Comparison of ENCODE assay signal across 10 cellular contexts in genomic region chr9:33023661-33024060, GRCh38. TPM values are rescaled to one million over a fixed set of nuclear protein-coding genes. Genes with fewer than 3 reads are reported as not detected.
DNase-seq lines count a peak whose midpoint lies in the region; ATAC-seq, FAIRE-seq and TF ChIP-seq lines count a peak whose summit lies in the region.
"Had no signal": no experiment of that assay in that cellular context is flagged by ENCODE, and none has a peak within 500 bp of the region (broad histone marks: within the 10 kb centered on the region; RNA-seq: fewer than 3 reads in every experiment).

No MANE protein-coding gene starts in this region.

- ATAC-seq in HG03159 (IDR thresholded peaks at IDR 0.05; ENCODE audit: unreplicated experiment) (no peak), HG03280 (IDR thresholded peaks at IDR 0.05; ENCODE audit: unreplicated experiment) (no peak)

- H3K27me3 ChIP-seq in BLaER1 treated with 17β-estradiol and CSF1 and Interleukin-3, amounts not matched to agents 10 nM and 100 nM: no peaks in the 10 kb centered on the region
- no peaks in the 10 kb centered on the region for H3K27me3 ChIP-seq in MM.1S (replicated peaks; ENCODE audit: insufficient read depth, low read length)
- no peaks in the 10 kb centered on the region for H3K27me3 ChIP-seq in H1 (replicated peaks in 1 of 4; ENCODE audit: control insufficient read depth in 3 of 4, extremely low read depth in 1 of 4, insufficient read depth in 3 of 4, low read length in 3 of 4)
- H3K27me3 ChIP-seq in neural progenitor cell: no peaks in the 10 kb centered on the region

- peak overlapping the region; percentile 97 to 100 (median 99); a peak in 16 of 22 replicates for H3K9ac ChIP-seq in BLaER1 treated with 17β-estradiol and CSF1 and Interleukin-3, amounts not matched to agents 10 nM and 100 nM
- H3K9ac ChIP-seq in MM.1S (ENCODE audit: low read length): no peak overlapping the region
- peak overlapping the region; percentile 78 to 97 (median 94); a peak in 4 of 7 replicates for H3K9ac ChIP-seq in H1 (replicated peaks in 1 of 4; ENCODE audit: extremely low read depth in 1 of 4, low read depth in 3 of 4, low read length in 3 of 4)
- peak overlapping the region; percentile 75 for H3K9ac ChIP-seq in neural progenitor cell

- H2BK12ac ChIP-seq in H1 (ENCODE audit: low read depth, low read length): no peak overlapping the region

- H2AFZ ChIP-seq in MM.1S (ENCODE audit: low read length) (no peak overlapping the region), H1 (ENCODE audit: low read length) (no peak overlapping the region), neural progenitor cell (replicated peaks) (no peak overlapping the region)

- no peak for TF ChIP-seq POLR2A in H1 (IDR thresholded peaks at IDR 0.05; ENCODE audit: control extremely low read depth in 1 of 2, low read depth in 2 of 2, low read length in 2 of 2)

- H4K5ac ChIP-seq in H1 (ENCODE audit: insufficient read length, low read depth, low read length): no peak overlapping the region

- no peak overlapping the region for H3K23ac ChIP-seq in H1 (ENCODE audit: insufficient read length)

- H4K20me1 ChIP-seq in BLaER1 treated with 17β-estradiol and CSF1 and Interleukin-3, amounts not matched to agents 10 nM and 100 nM: peaks cover 30 to 35% (median 31%) of the 10 kb centered on the region in 11 experiments
- H4K20me1 ChIP-seq in MM.1S (ENCODE audit: insufficient read depth, low read length) (peaks cover 22% of the 10 kb centered on the region), H1 (replicated peaks in 1 of 2; ENCODE audit: control insufficient read depth in 1 of 2, insufficient read depth in 2 of 2, low read length in 2 of 2) (peaks cover 4 to 19% of the 10 kb centered on the region in 2 experiments), neural progenitor cell (ENCODE audit: low read depth) (peaks cover 60% of the 10 kb centered on the region)

- no peak overlapping the region for H2AK5ac ChIP-seq in H1 (ENCODE audit: low read depth, low read length)

- TF ChIP-seq RAD21 in H1 (IDR thresholded peaks at IDR 0.05 in 1 of 2, conservative IDR thresholded peaks at IDR 0.05 in 1 of 2; ENCODE audit: low read depth in 2 of 2, low read length in 2 of 2): no peak

- 91% methylated on average over 4 of the region's 4 CpGs; no CpG with 5 or more reads in 1 of the 2 experiments for WGBS in H1 (ENCODE audit: extremely low coverage in 1 of 2, insufficient coverage in 1 of 2, insufficient read length in 1 of 2, insufficient replicate concordance in 2 of 2, low coverage in 1 of 2, low lambda C conversion rate in 2 of 2, missing lambda C conversion rate in 1 of 2), 2 experiments

- H3K79me2 ChIP-seq in MM.1S (ENCODE audit: low read length) (peaks cover 67% of the 10 kb centered on the region), H1 (ENCODE audit: control insufficient read depth in 1 of 2, insufficient read depth in 2 of 2, low read length in 2 of 2) (peaks cover 32 to 91% of the 10 kb centered on the region in 2 experiments), neural progenitor cell (ENCODE audit: low read depth) (peaks cover 98% of the 10 kb centered on the region)

- H2BK15ac ChIP-seq in H1 (ENCODE audit: low read length): no peak overlapping the region

- H3K9me3 ChIP-seq in BLaER1 treated with 17β-estradiol and CSF1 and Interleukin-3, amounts not matched to agents 10 nM and 100 nM (replicated peaks in 1 of 11): no peaks in the 10 kb centered on the region
- no peaks in the 10 kb centered on the region for H3K9me3 ChIP-seq in MM.1S (replicated peaks; ENCODE audit: insufficient read depth, low read length)
- no peaks in the 10 kb centered on the region for H3K9me3 ChIP-seq in H1 (ENCODE audit: insufficient read depth in 2 of 2, low read depth in 1 of 2, low read length in 1 of 2)
- H3K9me3 ChIP-seq in neural progenitor cell (ENCODE audit: low read depth): no peaks in the 10 kb centered on the region

- H3K4me2 ChIP-seq in BLaER1 treated with 17β-estradiol and CSF1 and Interleukin-3, amounts not matched to agents 10 nM and 100 nM: peak overlapping the region; percentile 81 to 95 (median 92)
- H3K4me2 ChIP-seq in MM.1S (ENCODE audit: low read depth, low read length): peak overlapping the region; percentile 90
- peak overlapping the region; percentile 94 to 99 for H3K4me2 ChIP-seq in H1 (ENCODE audit: insufficient read depth in 1 of 2, low read depth in 2 of 2, low read length in 2 of 2)
- peak overlapping the region; percentile 95 for H3K4me2 ChIP-seq in neural progenitor cell

- CTCF ChIA-PET in H1 (lab: Charles Lee; ENCODE audit: partially characterized antibody): interaction anchor here (0.9 to 1.1 kb wide), 2 partner anchors 202 to 1597 kb away, joined by 3 read pairs; no protein-coding TSS in a partner anchor

- no peak for DNase-seq in MM.1S
- no peak for DNase-seq in H1 (ENCODE audit: low read depth in 1 of 2, low spot score in 2 of 2)
- DNase-seq in neural progenitor cell (ENCODE audit: low spot score): no peak
- DNase-seq in SHP77 treated with DMSO at 0.1 percent for 48 hours (lab: John Stamatoyannopoulos, UW): no peak
- DNase-seq in NCI-H1092 treated with DMSO at 0.1 percent for 48 hours (lab: John Stamatoyannopoulos, UW): no peak
- DNase-seq: activated CD4-positive, alpha-beta T cell treated with anti-CD3 and anti-CD28 coated beads for 1 hour had no signal

- H2BK5ac ChIP-seq in H1 (ENCODE audit: low read depth, low read length): no peak overlapping the region

- TF ChIP-seq CTCF in MM.1S (IDR thresholded peaks at IDR 0.05; ENCODE audit: low read length) (no peak), H1 (IDR thresholded peaks at IDR 0.05; ENCODE audit: control extremely low read depth in 1 of 3, insufficient read depth in 1 of 3, low read depth in 1 of 3, low read length in 3 of 3) (no peak), neural progenitor cell (IDR thresholded peaks at IDR 0.05) (no peak)

- H3F3A ChIP-seq in MM.1S (ENCODE audit: insufficient read depth, low read length) (no peaks in the 10 kb centered on the region), neural progenitor cell (ENCODE audit: low read depth) (no peaks in the 10 kb centered on the region)

- H3K36me3 ChIP-seq in BLaER1 treated with 17β-estradiol and CSF1 and Interleukin-3, amounts not matched to agents 10 nM and 100 nM: peaks cover 30 to 44% (median 36%) of the 10 kb centered on the region in 11 experiments
- H3K36me3 ChIP-seq in MM.1S (replicated peaks; ENCODE audit: insufficient read depth, low read length): peaks cover 6% of the 10 kb centered on the region; the same call in 1 of the 2 replicates
- peaks cover 9 to 31% (median 16%) of the 10 kb centered on the region in 4 experiments; a peak in 7 of 8 replicates for H3K36me3 ChIP-seq in H1 (ENCODE audit: control insufficient read depth in 2 of 4, insufficient read depth in 4 of 4, low read length in 3 of 4)
- peaks cover 18% of the 10 kb centered on the region for H3K36me3 ChIP-seq in neural progenitor cell

- peaks cover 6% of the 10 kb centered on the region; the same call in 1 of the 2 replicates for H3K79me1 ChIP-seq in H1 (ENCODE audit: low read depth, low read length)

- FAIRE-seq in H1 (lab: Jason Lieb, UNC): no peak
- FAIRE-seq: GM12891 had no signal

- no peaks in the 10 kb centered on the region for H3K9me3 Mint-ChIP-seq in neural progenitor cell

- peaks cover 26% of the 10 kb centered on the region for H3K36me3 Mint-ChIP-seq in neural progenitor cell

- H3K14ac ChIP-seq in H1 (ENCODE audit: insufficient read length): no peak overlapping the region

- H3K4me3 ChIP-seq in BLaER1 treated with 17β-estradiol and CSF1 and Interleukin-3, amounts not matched to agents 10 nM and 100 nM: peak overlapping the region; percentile 95 to 99 (median 98); a peak in 15 of 20 replicates
- H3K4me3 ChIP-seq in MM.1S (ENCODE audit: low read length) (peak overlapping the region; percentile 99; the same call in 1 of the 2 replicates), H1 (ENCODE audit: extremely low read depth in 1 of 4, insufficient read depth in 2 of 4, low read depth in 3 of 4, low read length in 4 of 4) (peak overlapping the region; percentile 95 to 99 (median 98); a peak in 6 of 8 replicates), neural progenitor cell (peak overlapping the region; percentile 71)

- H3K27ac Mint-ChIP-seq in neural progenitor cell: no peak overlapping the region

- H3K4ac ChIP-seq in H1 (replicated peaks; ENCODE audit: insufficient read length, low read depth, low read length): peak overlapping the region; percentile 4

- H2BK120ac ChIP-seq in H1 (replicated peaks; ENCODE audit: low read depth, low read length): no peak overlapping the region

- H4K91ac ChIP-seq in H1 (replicated peaks; ENCODE audit: insufficient read length, low read length): no peak overlapping the region

- peaks cover 43 to 51% (median 49%) of the 10 kb centered on the region in 10 experiments for H3K4me1 ChIP-seq in BLaER1 treated with 17β-estradiol and CSF1 and Interleukin-3, amounts not matched to agents 10 nM and 100 nM
- H3K4me1 ChIP-seq in MM.1S (ENCODE audit: low read length): peaks cover 22% of the 10 kb centered on the region
- peaks cover 0 to 13% (median 6%) of the 10 kb centered on the region in 4 experiments; a peak in 4 of 7 replicates for H3K4me1 ChIP-seq in H1 (replicated peaks in 1 of 4; ENCODE audit: control insufficient read depth in 3 of 4, insufficient read depth in 4 of 4, low read length in 3 of 4)
- H3K4me1 ChIP-seq in neural progenitor cell: peaks cover 25% of the 10 kb centered on the region

- no peak overlapping the region for H3K18ac ChIP-seq in H1 (ENCODE audit: extremely low read depth, low read length)

- H3K27me3 Mint-ChIP-seq in neural progenitor cell (ENCODE audit: insufficient read depth, low read depth): peaks cover 4% of the 10 kb centered on the region

- no peak overlapping the region for H2BK20ac ChIP-seq in H1 (ENCODE audit: low read length)

- H3K9me2 ChIP-seq in MM.1S (replicated peaks; ENCODE audit: insufficient read depth, low read length): no peaks in the 10 kb centered on the region

- peaks cover 27% of the 10 kb centered on the region for H3K4me1 Mint-ChIP-seq in neural progenitor cell

- no peak for TF ChIP-seq EP300 in H1 (IDR thresholded peaks at IDR 0.05; ENCODE audit: borderline replicate concordance in 1 of 2, low read depth in 2 of 2, low read length in 2 of 2)

- POLR2A ChIA-PET in H1 (lab: Charles Lee; ENCODE audit: partially characterized antibody): interaction anchor here (0.6 to 4.7 kb wide), 8 partner anchors 9 to 444 kb away, joined by 3 to 160 read pairs (median 13); partner anchors contain the start of genes APTX, B4GALT1 and NFX1

- H3K56ac ChIP-seq in H1 (replicated peaks; ENCODE audit: insufficient read length, low read depth, low read length): no peak overlapping the region

- H3K4me3 Mint-ChIP-seq in neural progenitor cell: peak overlapping the region; percentile 97

- H4K8ac ChIP-seq in H1 (ENCODE audit: extremely low read depth, insufficient read depth, low read length): no peak overlapping the region

- peaks cover 4% of the 10 kb centered on the region; the same call in 1 of the 2 replicates for H3K23me2 ChIP-seq in H1 (ENCODE audit: low read depth, low read length)

- peak overlapping the region in 8 of 11 experiments; percentile 95 to 100 (median 98); a peak in 12 of 22 replicates for H3K27ac ChIP-seq in BLaER1 treated with 17β-estradiol and CSF1 and Interleukin-3, amounts not matched to agents 10 nM and 100 nM
- H3K27ac ChIP-seq in MM.1S (ENCODE audit: low read length): no peak overlapping the region
- H3K27ac ChIP-seq in H1 (ENCODE audit: low read depth, low read length): no peak overlapping the region
- no peak overlapping the region for H3K27ac ChIP-seq in neural progenitor cell

RNA-seq across cellular contexts. Expression of gene DNAJA1, which starts 1.4 kb away (rescaled TPM):
- total RNA-seq in H1 (2021; fragmentation: NEBNext Ultra II Directional; extraction: Animal tissue kit (Norgen Biotek cat#: 25700)): 159 and 169 TPM in 2 replicates
- 26.4 and 54.4 TPM in 2 replicates for polyA plus RNA-seq in H1 (2011; rRNA removed)
- 71.6 TPM for polyA plus RNA-seq in H1 (2011; cell fraction: cytosol; rRNA removed)
- polyA plus RNA-seq in H1 (2011; cell fraction: nucleus; rRNA removed): 19.5 TPM
- 107 to 156 TPM (median 119 TPM) in 4 replicates for polyA plus RNA-seq in H1 (2012, experiment 1 of 2)
- polyA plus RNA-seq in H1 (2012, experiment 2 of 2): 16.9 TPM
- polyA plus RNA-seq in H1 (2013, experiment 1 of 2): 109 TPM
- 112 TPM for polyA plus RNA-seq in H1 (2013, experiment 2 of 2)
- polyA minus RNA-seq in H1 (2011; rRNA and poly(A)+ RNA removed): 60.3 and 63.9 TPM in 2 replicates
- 68.3 TPM for polyA minus RNA-seq in H1 (2011; cell fraction: cytosol; rRNA and poly(A)+ RNA removed)
- 45.2 TPM for polyA minus RNA-seq in H1 (2011; cell fraction: nucleus; rRNA and poly(A)+ RNA removed)
- 146 and 180 TPM in 2 replicates for total RNA-seq in neural progenitor cell (ENCODE audit: low replicate concordance)

RNA-seq across cellular contexts. Expression of gene APTX, which starts 22.2 kb away (rescaled TPM):
- total RNA-seq in H1 (2021; fragmentation: NEBNext Ultra II Directional; extraction: Animal tissue kit (Norgen Biotek cat#: 25700)): 40.7 and 41.0 TPM in 2 replicates
- 19.7 and 29.9 TPM in 2 replicates for polyA plus RNA-seq in H1 (2011; rRNA removed)
- 41.5 TPM for polyA plus RNA-seq in H1 (2011; cell fraction: cytosol; rRNA removed)
- polyA plus RNA-seq in H1 (2011; cell fraction: nucleus; rRNA removed): 22.4 TPM
- 42.1 to 53.9 TPM (median 48.2 TPM) in 4 replicates for polyA plus RNA-seq in H1 (2012, experiment 1 of 2)
- 14.4 TPM for polyA plus RNA-seq in H1 (2012, experiment 2 of 2)
- 31.5 TPM for polyA plus RNA-seq in H1 (2013, experiment 1 of 2)
- 29.1 TPM for polyA plus RNA-seq in H1 (2013, experiment 2 of 2)
- polyA minus RNA-seq in H1 (2011; rRNA and poly(A)+ RNA removed): 24.0 and 24.2 TPM in 2 replicates
- 23.4 TPM for polyA minus RNA-seq in H1 (2011; cell fraction: cytosol; rRNA and poly(A)+ RNA removed)
- polyA minus RNA-seq in H1 (2011; cell fraction: nucleus; rRNA and poly(A)+ RNA removed): 39.8 TPM
- 48.3 and 72.6 TPM in 2 replicates for total RNA-seq in neural progenitor cell (ENCODE audit: low replicate concordance)

RNA-seq across cellular contexts. Expression of gene SMU1, which starts 52.8 kb away (rescaled TPM):
- total RNA-seq in H1 (2021; fragmentation: NEBNext Ultra II Directional; extraction: Animal tissue kit (Norgen Biotek cat#: 25700)): 25.2 and 26.0 TPM in 2 replicates
- 6.5 and 8.4 TPM in 2 replicates for polyA plus RNA-seq in H1 (2011; rRNA removed)
- polyA plus RNA-seq in H1 (2011; cell fraction: cytosol; rRNA removed): 10.7 TPM
- polyA plus RNA-seq in H1 (2011; cell fraction: nucleus; rRNA removed): 4.8 TPM
- 15.7 to 24.6 TPM (median 17.7 TPM) in 4 replicates for polyA plus RNA-seq in H1 (2012, experiment 1 of 2)
- 2.2 TPM for polyA plus RNA-seq in H1 (2012, experiment 2 of 2)
- 11.1 TPM for polyA plus RNA-seq in H1 (2013, experiment 1 of 2)
- 11.1 TPM for polyA plus RNA-seq in H1 (2013, experiment 2 of 2)
- 23.3 and 27.1 TPM in 2 replicates for polyA minus RNA-seq in H1 (2011; rRNA and poly(A)+ RNA removed)
- polyA minus RNA-seq in H1 (2011; cell fraction: cytosol; rRNA and poly(A)+ RNA removed): 14.6 TPM
- polyA minus RNA-seq in H1 (2011; cell fraction: nucleus; rRNA and poly(A)+ RNA removed): 8.9 TPM
- 28.6 and 34.9 TPM in 2 replicates for total RNA-seq in neural progenitor cell (ENCODE audit: low replicate concordance)

Comparison
In these comparisons a context has a peak if more than half of its experiments do, and no peak if none do; other contexts are left out.
1. H3K27ac ChIP-seq: peak in BLaER1 treated with 17β-estradiol and CSF1 and Interleukin-3, amounts not matched to agents 10 nM and 100 nM (8 of 11); none in MM.1S (single experiment), H1 (single experiment) and neural progenitor cell (single experiment).
2. Peak in every context shown above with its lines, with median percentiles within 50 percentile points of each other: H3K4me2 ChIP-seq and H3K4me3 ChIP-seq.